16 cellular contexts compared by ENCODE assay signal in the genomic region with DNA sequence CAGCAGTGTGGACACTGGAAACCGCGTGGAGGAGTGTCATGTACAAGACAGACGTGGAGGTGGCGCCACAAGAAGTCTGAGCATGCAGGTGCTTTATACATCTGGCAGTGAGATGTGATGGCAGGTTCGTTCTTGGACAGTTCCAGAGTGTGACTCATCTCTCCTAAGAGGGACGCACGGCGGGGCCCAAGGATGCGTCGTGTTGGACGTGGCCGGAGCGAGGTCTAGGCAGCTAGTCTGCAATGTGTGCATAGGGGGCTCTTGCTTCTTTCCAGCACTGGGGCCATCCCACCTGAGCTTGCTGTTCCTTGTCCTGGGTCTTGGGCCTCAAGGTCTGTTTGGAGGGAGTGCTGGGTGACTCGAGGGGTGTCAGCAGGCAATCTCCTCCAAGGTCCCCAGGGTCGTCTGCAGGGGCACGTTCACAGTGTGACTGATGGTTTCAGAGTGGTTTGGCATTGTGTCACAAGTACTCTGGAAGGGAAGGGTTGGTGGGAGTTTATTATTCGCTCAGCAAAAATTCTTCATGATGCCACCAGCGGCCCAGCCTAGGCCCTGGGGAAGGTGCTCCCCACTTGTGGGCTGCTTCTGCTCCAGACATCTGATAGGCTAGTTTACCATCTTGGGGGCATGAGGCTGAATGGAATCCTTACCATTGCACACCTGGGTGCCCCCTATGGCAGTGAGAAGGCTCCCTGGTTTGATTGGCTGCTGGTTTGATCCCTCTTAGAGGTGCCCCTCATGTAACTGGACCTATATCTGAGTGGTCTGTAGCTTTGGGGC. TPM values are rescaled to one million over a fixed set of nuclear protein-coding genes. Genes with fewer than 3 reads are reported as not detected.
"Had no signal": no experiment of that assay in that cellular context is flagged by ENCODE, and none has a peak within 500 bp of the region (broad histone marks: within the 10 kb centered on the region; RNA-seq: fewer than 3 reads in every experiment).

No MANE protein-coding gene starts in this region.

- H3K36me3 Mint-ChIP-seq: stimulated activated memory B cell treated with anti-CD40 and anti-IgM and Interleukin-4, amounts not matched to agents 10 μg/mL and 1 μg/mL and 100 μg/mL, for 72 hours had no signal

- FAIRE-seq: frontal cortex had no signal

- ATAC-seq: left cardiac atrium; lower lobe of right lung; stimulated activated memory B cell treated with anti-CD40 and anti-IgM and Interleukin-4, amounts not matched to agents 10 μg/mL and 1 μg/mL and 100 μg/mL, for 72 hours had no signal

- H3K27me3 Mint-ChIP-seq: activated B cell treated with CpG ODN at 0.5 μM for 24 hours; activated CD4-positive, alpha-beta T cell treated with anti-CD3 and anti-CD28 coated beads, Interleukin-2, amount 10 ng/mL, durations not matched to agents 7 days and 5 days had no signal

- H3K4me3 ChIP-seq: lower lobe of right lung, vagina had no signal

- H3K27ac Mint-ChIP-seq: activated B cell treated with CpG ODN at 0.5 μM for 24 hours; activated CD4-positive, alpha-beta T cell treated with anti-CD3 and anti-CD28 coated beads, Interleukin-2, amount 10 ng/mL, durations not matched to agents 7 days and 5 days; stimulated activated memory B cell treated with anti-CD40 and anti-IgM and Interleukin-4, amounts not matched to agents 10 μg/mL and 1 μg/mL and 100 μg/mL, for 72 hours had no signal

- H3K9me3 ChIP-seq: lower lobe of right lung, vagina had no signal

- H3K27ac ChIP-seq: brain microvascular endothelial cell, lower lobe of right lung, vagina had no signal

- DNase-seq: activated B cell treated with CpG ODN at 0.5 μM for 24 hours; activated CD4-positive, alpha-beta T cell treated with anti-CD3 and anti-CD28 coated beads, Interleukin-2, amount 10 ng/mL, durations not matched to agents 7 days and 5 days; activated naive CD4-positive, alpha-beta T cell treated with Interleukin-2 at 50 U/mL for 16 hours; activated T-cell treated with anti-CD3 and anti-CD28 coated beads for 4 hours; anterior cingulate cortex; brain microvascular endothelial cell; effector CD8-positive, alpha-beta T cell; left cardiac atrium; lower lobe of right lung; retina; T-helper 2 cell had no signal

- H3K36me3 ChIP-seq: brain microvascular endothelial cell, lower lobe of right lung, vagina had no signal

- H3K4me1 Mint-ChIP-seq: activated B cell treated with CpG ODN at 0.5 μM for 24 hours; activated CD4-positive, alpha-beta T cell treated with anti-CD3 and anti-CD28 coated beads, Interleukin-2, amount 10 ng/mL, durations not matched to agents 7 days and 5 days; stimulated activated memory B cell treated with anti-CD40 and anti-IgM and Interleukin-4, amounts not matched to agents 10 μg/mL and 1 μg/mL and 100 μg/mL, for 72 hours had no signal

- H3K27me3 ChIP-seq: brain microvascular endothelial cell, vagina had no signal

- H3K4me1 ChIP-seq: lower lobe of right lung, vagina had no signal

- H3K9me3 Mint-ChIP-seq: activated B cell treated with CpG ODN at 0.5 μM for 24 hours; activated CD4-positive, alpha-beta T cell treated with anti-CD3 and anti-CD28 coated beads, Interleukin-2, amount 10 ng/mL, durations not matched to agents 7 days and 5 days; stimulated activated memory B cell treated with anti-CD40 and anti-IgM and Interleukin-4, amounts not matched to agents 10 μg/mL and 1 μg/mL and 100 μg/mL, for 72 hours had no signal

- H3K4me3 Mint-ChIP-seq: activated B cell treated with CpG ODN at 0.5 μM for 24 hours; activated CD4-positive, alpha-beta T cell treated with anti-CD3 and anti-CD28 coated beads, Interleukin-2, amount 10 ng/mL, durations not matched to agents 7 days and 5 days; stimulated activated memory B cell treated with anti-CD40 and anti-IgM and Interleukin-4, amounts not matched to agents 10 μg/mL and 1 μg/mL and 100 μg/mL, for 72 hours had no signal

RNA-seq across cellular contexts. Expression of a gene that starts 22.1 kb away (rescaled TPM):
- total RNA-seq: activated B cell treated with CpG ODN at 0.5 μM for 24 hours; activated CD4-positive, alpha-beta T cell treated with anti-CD3 and anti-CD28 coated beads, Interleukin-2, amount 10 ng/mL, durations not matched to agents 7 days and 5 days; activated CD8-positive, alpha-beta memory T cell treated with anti-CD3 and anti-CD28 coated beads for 36 hours; fibroblast of lung; frontal cortex; left cardiac atrium; lower lobe of right lung; vagina had no signal
- polyA plus RNA-seq: fibroblast of lung had no signal
